ENCODE assay signal across 24 cellular contexts in the genomic region with DNA sequence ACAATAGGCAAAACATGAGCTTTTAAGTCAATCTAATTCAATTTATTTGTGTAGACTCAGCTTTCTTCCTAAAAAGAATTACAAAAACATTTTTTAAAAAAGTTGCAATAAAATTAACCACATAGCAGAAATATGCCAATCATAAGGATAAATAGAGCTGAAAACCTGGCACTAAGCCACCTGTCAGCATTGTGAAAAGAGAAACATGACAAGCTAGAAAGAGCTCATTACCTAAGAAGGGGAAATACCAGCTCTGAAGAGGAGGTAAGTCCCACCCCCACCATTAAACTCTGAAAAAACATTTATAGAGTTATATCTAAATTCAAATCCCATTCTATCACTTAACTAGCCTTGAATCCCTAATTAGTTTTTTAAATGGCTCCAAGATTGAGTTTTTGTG.
"Had no signal": no experiment of that assay in that cellular context is flagged by ENCODE, and none has a peak within 500 bp of the region (broad histone marks: within the 10 kb centered on the region; RNA-seq: fewer than 3 reads in every experiment).

No MANE protein-coding gene starts in this region.

- H3K4me1 ChIP-seq: body of pancreas had no signal

- ATAC-seq: activated CD8-positive, alpha-beta memory T cell treated with anti-CD3 and anti-CD28 coated beads, Interleukin-2, amount 10 ng/mL, durations not matched to agents 7 days and 5 days; activated naive CD4-positive, alpha-beta T cell treated with anti-CD3 and anti-CD28 coated beads, Interleukin-2, amount 50 U/mL, for 72 hours; activated naive CD8-positive, alpha-beta T cell treated with anti-CD3 and anti-CD28 coated beads, Interleukin-2, amount 50 U/mL, for 24 hours; activated T-cell treated with anti-CD3 and anti-CD28 coated beads, Interleukin-2, amount 50 U/mL, for 4 hours; body of pancreas; PC-3; T-helper 17 cell had no signal

- H3K27me3 ChIP-seq: ascending aorta, body of pancreas had no signal

- H3K36me3 ChIP-seq: ascending aorta had no signal

- H3K4me3 ChIP-seq: ascending aorta, body of pancreas had no signal

- H3K27ac ChIP-seq: ascending aorta, body of pancreas had no signal

- H3K9me3 ChIP-seq: ascending aorta, body of pancreas had no signal

- FAIRE-seq: RCC 7860 had no signal

- DNase-seq: activated CD4-positive, alpha-beta T cell treated with anti-CD3 and anti-CD28 coated beads for 1 hour; activated CD4-positive, alpha-beta T cell treated with anti-CD3 and anti-CD28 coated beads, Interleukin-2, amount 10 ng/mL, durations not matched to agents 24 days and 14 days; activated CD4-positive, alpha-beta T cell treated with anti-CD3 and anti-CD28 coated beads, Interleukin-2, amount 50 U/mL, for 48 hours; activated CD8-positive, alpha-beta memory T cell treated with anti-CD3 and anti-CD28 coated beads, Interleukin-2, amount 10 ng/mL, durations not matched to agents 7 days and 5 days; activated effector memory CD4-positive, alpha-beta T cell treated with anti-CD3 and anti-CD28 coated beads, Interleukin-2, amount 50 U/mL, for 16 hours; activated naive CD4-positive, alpha-beta T cell treated with Interleukin-2 at 50 U/mL for 16 hours; activated naive CD8-positive, alpha-beta T cell treated with anti-CD3 and anti-CD28 coated beads, Interleukin-2, amount 50 U/mL, for 24 hours; activated T-cell treated with anti-CD3 and anti-CD28 coated beads, Interleukin-2, amount 50 U/mL, for 4 hours; amniotic stem cell; body of pancreas; KG1; MV-4-11; NCI-H1092 treated with DMSO at 0.1 percent for 48 hours; NCI-H1436 treated with DMSO at 0.1 percent for 48 hours; NCI-H187; NCI-H510A; NCI-H526 treated with DMSO at 0.1 percent for 48 hours; PC-3; SHP77 treated with DMSO at 0.1 percent for 48 hours; T-helper 17 cell; T-helper 9 cell had no signal
